In the genomic region with DNA sequence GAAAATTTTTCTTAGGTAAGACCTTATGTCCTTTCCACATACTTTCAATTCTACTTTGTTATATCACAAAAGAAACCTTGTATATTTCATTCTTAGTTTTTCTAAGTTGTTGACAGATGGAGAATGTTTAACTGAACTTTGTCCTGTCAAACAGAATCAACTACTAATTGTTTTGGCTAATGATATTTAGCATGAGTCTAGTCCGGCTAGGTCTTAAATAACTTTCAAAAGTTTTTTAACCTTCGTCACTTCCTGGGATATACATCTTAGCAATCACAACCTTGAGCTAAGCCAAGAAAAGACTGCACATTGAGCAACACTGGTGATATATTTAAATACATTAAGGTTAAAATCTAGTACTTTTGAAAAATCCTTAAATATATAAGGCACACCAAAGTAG, we compare ENCODE assay signal across 19 cellular contexts.
DNase-seq lines count a peak whose midpoint lies in the region; FAIRE-seq and TF ChIP-seq lines count a peak whose summit lies in the region.
"Had no signal": no experiment of that assay in that cellular context is flagged by ENCODE, and none has a peak within 500 bp of the region (broad histone marks: within the 10 kb centered on the region; RNA-seq: fewer than 3 reads in every experiment).

No MANE protein-coding gene starts in this region.

- FAIRE-seq in islet of Langerhans (lab: Jason Lieb, UNC), result peak; percentile 9

- CTCF ChIA-PET in activated naive CD4-positive, alpha-beta T cell treated with anti-CD3 and anti-CD28 coated beads for 36 hours (lab: Charles Lee), result no interaction called here

- no peak overlapping the region for H3K4me3 ChIP-seq in epithelial cell of esophagus (ENCODE audit: low read length)
- H3K4me3 ChIP-seq: GM23338, PC-9 had no signal

- H3K9me3 Mint-ChIP-seq in progenitor cell of endocrine pancreas (ENCODE audit: low read depth) (peaks cover 18% of the 10 kb centered on the region), immature natural killer cell (peaks cover 0 to 2% (median 0%) of the 10 kb centered on the region in 6 donors)
- no peaks in the 10 kb centered on the region for H3K9me3 Mint-ChIP-seq in activated naive CD4-positive, alpha-beta T cell treated with anti-CD3 and anti-CD28 coated beads for 36 hours
- H3K9me3 Mint-ChIP-seq: GM23338 had no signal

- peaks cover 5% of the 10 kb centered on the region for H3K36me3 Mint-ChIP-seq in progenitor cell of endocrine pancreas (ENCODE audit: insufficient read depth)
- no peaks in the 10 kb centered on the region for H3K36me3 Mint-ChIP-seq in immature natural killer cell
- H3K36me3 Mint-ChIP-seq in activated naive CD4-positive, alpha-beta T cell treated with anti-CD3 and anti-CD28 coated beads for 36 hours (ENCODE audit: low read depth), result peaks cover 3% of the 10 kb centered on the region

- H3K27ac Mint-ChIP-seq in progenitor cell of endocrine pancreas, result peak overlapping the region; percentile 18
- no peak overlapping the region for H3K27ac Mint-ChIP-seq in immature natural killer cell
- H3K27ac Mint-ChIP-seq in activated naive CD4-positive, alpha-beta T cell treated with anti-CD3 and anti-CD28 coated beads for 36 hours, result no peak overlapping the region
- H3K27ac Mint-ChIP-seq: GM23338 had no signal

- H3K27me3 Mint-ChIP-seq in progenitor cell of endocrine pancreas (no peaks in the 10 kb centered on the region), immature natural killer cell (ENCODE audit: low read depth in 3 of 3) (peaks cover 0 to 4% (median 3%) of the 10 kb centered on the region in 3 donors)
- H3K27me3 Mint-ChIP-seq in activated naive CD4-positive, alpha-beta T cell treated with anti-CD3 and anti-CD28 coated beads for 36 hours (ENCODE audit: low read depth), result no peaks in the 10 kb centered on the region

- H3K4me1 Mint-ChIP-seq in progenitor cell of endocrine pancreas (ENCODE audit: low read depth) (peaks cover 28% of the 10 kb centered on the region), immature natural killer cell (no peaks in the 10 kb centered on the region)
- H3K4me1 Mint-ChIP-seq in activated naive CD4-positive, alpha-beta T cell treated with anti-CD3 and anti-CD28 coated beads for 36 hours (ENCODE audit: low read depth), result peaks cover 10% of the 10 kb centered on the region
- H3K4me1 Mint-ChIP-seq: GM23338 had no signal

- no peak for TF ChIP-seq CTCF in epithelial cell of esophagus (IDR thresholded peaks at IDR 0.05; ENCODE audit: insufficient read depth, low read depth, low read length, missing control alignments)
- TF ChIP-seq CTCF in progenitor cell of endocrine pancreas (IDR thresholded peaks at IDR 0.05; ENCODE audit: unreplicated experiment), result no peak

- H3K4me3 Mint-ChIP-seq in progenitor cell of endocrine pancreas (ENCODE audit: low read depth) (no peak overlapping the region), immature natural killer cell (no peak overlapping the region)
- H3K4me3 Mint-ChIP-seq in activated naive CD4-positive, alpha-beta T cell treated with anti-CD3 and anti-CD28 coated beads for 36 hours, result no peak overlapping the region
- H3K4me3 Mint-ChIP-seq: GM23338 had no signal

- DNase-seq in HCEC 1CT (peak; percentile 51), epithelial cell of esophagus (ENCODE audit: low read depth) (peak; percentile 30), progenitor cell of endocrine pancreas (ENCODE audit: low spot score, unreplicated experiment) (no peak), COLO829 (ENCODE audit: low spot score) (no peak), 8988T (no peak), immature natural killer cell (no peak)
- DNase-seq in activated naive CD4-positive, alpha-beta T cell treated with anti-CD3 and anti-CD28 coated beads for 36 hours, result no peak
- DNase-seq: AML-193, GF-D8, KG1, NCI-H1048, NCI-H1436, NCI-H1930, NCI-H345, NCI-H524 treated with DMSO at 0.1 percent for 48 hours, PC-9, SIG-M5 had no signal

- intact Hi-C loops in activated naive CD4-positive, alpha-beta T cell treated with anti-CD3 and anti-CD28 coated beads for 36 hours (cut with micrococcal nuclease), result no loop called here

Comparison
In these comparisons a context has a peak if more than half of its experiments do, and no peak if none do; other contexts are left out.
1. DNase-seq: peak in HCEC 1CT (single experiment) and epithelial cell of esophagus (single experiment); none in progenitor cell of endocrine pancreas (single experiment), COLO829 (single experiment), 8988T (single experiment), immature natural killer cell (0 of 3) and activated naive CD4-positive, alpha-beta T cell treated with anti-CD3 and anti-CD28 coated beads for 36 hours (single experiment).